9 cellular contexts compared by ENCODE assay signal in genomic region chr4:75432683-75433082, GRCh38.
A peak's percentile ranks its signal among the peaks of the same experiment; 100 is the strongest.
DNase-seq lines count a peak whose midpoint lies in the region; ATAC-seq and TF ChIP-seq lines count a peak whose summit lies in the region.
"Had no signal": no experiment of that assay in that cellular context is flagged by ENCODE, and none has a peak within 500 bp of the region (broad histone marks: within the 10 kb centered on the region; RNA-seq: fewer than 3 reads in every experiment).

No MANE protein-coding gene starts in this region.

- CTCF ChIA-PET in A673 (lab: Charles Lee): no interaction called here

- H3K27ac ChIP-seq in A673 (ENCODE audit: low read depth, low read length, poor library complexity, severe bottlenecking): no peak overlapping the region

- H3K9me3 Mint-ChIP-seq in endothelial cell (ENCODE audit: unreplicated experiment) (no peaks in the 10 kb centered on the region), immature natural killer cell (peaks cover 0 to 18% (median 5%) of the 10 kb centered on the region in 6 donors)

- H3K36me3 ChIP-seq in A673 (ENCODE audit: insufficient read depth, low read length, poor library complexity, severe bottlenecking): no peaks in the 10 kb centered on the region

- BruUV-seq in A673 (replicated peaks; lab: Mats Ljungman, UMichigan): no TSS peak

- H3K27me3 Mint-ChIP-seq in endothelial cell (ENCODE audit: unreplicated experiment): no peaks in the 10 kb centered on the region
- peaks cover 2 to 15% (median 5%) of the 10 kb centered on the region in 3 donors for H3K27me3 Mint-ChIP-seq in immature natural killer cell (ENCODE audit: low read depth in 3 of 3)

- H3K36me3 Mint-ChIP-seq in endothelial cell (ENCODE audit: low read depth, unreplicated experiment) (no peaks in the 10 kb centered on the region), immature natural killer cell (peaks cover 0 to 4% (median 0%) of the 10 kb centered on the region in 3 donors)

- no peaks in the 10 kb centered on the region for H3K27me3 ChIP-seq in A673 (replicated peaks; ENCODE audit: insufficient read depth, low read depth, low read length, poor library complexity)

- intact Hi-C loops in A673 (cut with micrococcal nuclease; ENCODE audit: unreplicated experiment): no loop called here

- 0 out of 2 replicates have a peak, but pooled peaks have one; percentile 28 for TF ChIP-seq CTCF in A673 (conservative IDR thresholded peaks at IDR 0.05; ENCODE audit: low read depth, low read length)
- TF ChIP-seq CTCF in endothelial cell (IDR thresholded peaks at IDR 0.05; ENCODE audit: unreplicated experiment): peak; percentile 33

- H3K4me1 Mint-ChIP-seq in endothelial cell (ENCODE audit: unreplicated experiment) (peaks cover 13% of the 10 kb centered on the region), immature natural killer cell (no peaks in the 10 kb centered on the region)

- H3K4me3 ChIP-seq in A673 (ENCODE audit: low read depth, low read length, poor library complexity, severe bottlenecking): no peak overlapping the region

- no peaks in the 10 kb centered on the region for H3K4me1 ChIP-seq in A673 (ENCODE audit: insufficient read depth, low read length, poor library complexity, severe bottlenecking)

- POLR2A ChIA-PET in A673 (lab: Charles Lee; ENCODE audit: low non-redundant PET): no interaction called here

- DNase-seq in A673 (ENCODE audit: low spot score) (peak; percentile 9), GM19238 (ENCODE audit: insufficient read length, low spot score) (peak; percentile 3), NCI-H460 (ENCODE audit: extremely low read depth, low read depth) (peak; percentile 12), endothelial cell (ENCODE audit: low spot score) (peak; percentile 12), immature natural killer cell (no peak), NCI-H1092 treated with DMSO at 0.1 percent for 48 hours (lab: John Stamatoyannopoulos, UW) (no peak), NCI-H510A (lab: John Stamatoyannopoulos, UW) (no peak)
- DNase-seq: stimulated activated CD4-positive, alpha-beta T cell treated with anti-CD3 and anti-CD28 coated beads, Interleukin-4, amount 100 ng/mL, for 1 hour had no signal

- no peak for ATAC-seq in HG03354 (IDR thresholded peaks at IDR 0.05; ENCODE audit: poor library complexity, severe bottlenecking, unreplicated experiment)

- H3K27ac Mint-ChIP-seq in endothelial cell (ENCODE audit: unreplicated experiment) (no peak overlapping the region), immature natural killer cell (no peak overlapping the region)

- H3K4me3 Mint-ChIP-seq in endothelial cell (ENCODE audit: unreplicated experiment): no peak overlapping the region
- no peak overlapping the region for H3K4me3 Mint-ChIP-seq in immature natural killer cell

- no peaks in the 10 kb centered on the region for H3K9me3 ChIP-seq in A673 (ENCODE audit: low read depth, low read length, poor library complexity, severe bottlenecking)

Comparison
In these comparisons a context has a peak if more than half of its experiments do, and no peak if none do; other contexts are left out.
1. DNase-seq: peak in A673 (single experiment), GM19238 (single experiment), NCI-H460 (single experiment) and endothelial cell (single experiment); none in immature natural killer cell (0 of 3), NCI-H1092 treated with DMSO at 0.1 percent for 48 hours (single experiment) and NCI-H510A (single experiment).